Comparison of ENCODE assay signal across 22 cellular contexts in the genomic region with DNA sequence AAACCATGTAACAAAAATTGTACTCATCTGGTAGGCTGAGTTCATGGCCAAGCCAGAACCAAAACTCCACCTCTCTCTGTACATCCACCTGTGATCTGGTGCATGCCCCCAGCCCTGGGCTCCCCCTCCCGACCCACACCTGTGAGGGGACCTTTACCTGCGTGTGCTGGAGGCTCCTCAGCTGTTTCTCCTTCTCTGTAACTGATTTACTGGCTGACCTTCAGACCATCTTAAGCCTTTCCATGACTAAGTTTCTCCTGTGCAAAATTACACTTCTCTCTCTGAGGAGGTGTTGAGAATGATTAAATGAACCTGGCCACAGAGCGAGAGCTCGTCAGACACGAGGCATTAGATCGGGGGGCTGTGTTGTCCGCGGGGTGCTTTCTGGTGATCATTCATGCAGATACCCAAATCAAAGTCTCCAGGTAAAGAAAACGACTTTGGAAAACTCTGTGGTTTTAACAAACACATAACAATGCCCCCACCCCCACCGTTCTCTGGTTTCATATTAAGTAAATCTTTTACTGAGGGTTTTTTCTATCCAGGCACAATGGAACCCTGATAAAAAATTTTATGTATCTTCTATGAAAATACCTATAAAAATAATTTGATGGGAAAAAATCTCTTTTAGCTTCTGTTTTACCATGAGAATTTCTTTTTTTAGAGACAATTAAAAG.
A peak's percentile ranks its signal among the peaks of the same experiment; 100 is the strongest.
DNase-seq lines count a peak whose midpoint lies in the region; ATAC-seq, FAIRE-seq and TF ChIP-seq lines count a peak whose summit lies in the region.
"Had no signal": no experiment of that assay in that cellular context is flagged by ENCODE, and none has a peak within 500 bp of the region (broad histone marks: within the 10 kb centered on the region; RNA-seq: fewer than 3 reads in every experiment).

No MANE protein-coding gene starts in this region.

- H3K27ac ChIP-seq in H1 (ENCODE audit: low read depth, low read length) (no peak overlapping the region), pancreas (peak overlapping the region; percentile 81 to 97 (median 86))
- H3K27ac ChIP-seq: PC-9 had no signal

- POLR2A ChIA-PET in H1 (lab: Charles Lee; ENCODE audit: partially characterized antibody) = interaction anchor here (1.5 kb wide), 1 partner anchor 10 kb away, joined by 3 read pairs; no protein-coding TSS in a partner anchor

- FAIRE-seq in H1 (lab: Jason Lieb, UNC) (no peak), pancreas (lab: Jason Lieb, UNC) (no peak)

- TF ChIP-seq POLR2A in H1 (IDR thresholded peaks at IDR 0.05; ENCODE audit: control extremely low read depth in 1 of 2, low read depth in 2 of 2, low read length in 2 of 2) = no peak

- H3K4me3 ChIP-seq in H1 (ENCODE audit: extremely low read depth in 1 of 4, insufficient read depth in 2 of 4, low read depth in 3 of 4, low read length in 4 of 4) (no peak overlapping the region), pancreas (peak overlapping the region in 2 of 4 donors; percentile 28 to 34), H7 (ENCODE audit: insufficient read depth, low read depth, low read length) (no peak overlapping the region)
- H3K4me3 ChIP-seq: PC-9 had no signal

- no peak overlapping the region for H3K14ac ChIP-seq in H1 (ENCODE audit: insufficient read length)

- no peak overlapping the region for H2BK15ac ChIP-seq in H1 (ENCODE audit: low read length)

- ATAC-seq in GM18868 (IDR thresholded peaks at IDR 0.05; ENCODE audit: unreplicated experiment) (peak; percentile 35), HG02938 (IDR thresholded peaks at IDR 0.05; ENCODE audit: unreplicated experiment) (peak; percentile 44), pancreas (peak; percentile 85 to 91 (median 87))
- ATAC-seq: sciatic nerve had no signal

- H3K27me3 ChIP-seq in H1 (replicated peaks in 1 of 4; ENCODE audit: control insufficient read depth in 3 of 4, extremely low read depth in 1 of 4, insufficient read depth in 3 of 4, low read length in 3 of 4) (no peaks in the 10 kb centered on the region; a peak in 1 of 7 replicates), pancreas (no peaks in the 10 kb centered on the region), H7 (ENCODE audit: control insufficient read depth, insufficient read depth, low read length) (no peaks in the 10 kb centered on the region)

- no peak for TF ChIP-seq EP300 in H1 (IDR thresholded peaks at IDR 0.05; ENCODE audit: borderline replicate concordance in 1 of 2, low read depth in 2 of 2, low read length in 2 of 2)

- no peaks in the 10 kb centered on the region; the same call in 1 of the 2 replicates for H3K79me1 ChIP-seq in H1 (ENCODE audit: low read depth, low read length)

- H3K36me3 ChIP-seq in H1 (ENCODE audit: control insufficient read depth in 2 of 4, insufficient read depth in 4 of 4, low read length in 3 of 4) (no peaks in the 10 kb centered on the region), pancreas (no peaks in the 10 kb centered on the region), H7 (replicated peaks; ENCODE audit: control insufficient read depth, insufficient read depth, low read length) (no peaks in the 10 kb centered on the region; the same call in 1 of the 2 replicates)

- intact Hi-C loops in pancreas (cut with DNase I) = no loop called here

- H2BK20ac ChIP-seq in H1 (ENCODE audit: low read length) = no peak overlapping the region

- H4K8ac ChIP-seq in H1 (ENCODE audit: extremely low read depth, insufficient read depth, low read length) = peak overlapping the region; percentile 82; the same call in 1 of the 2 replicates

- no peak overlapping the region for H4K5ac ChIP-seq in H1 (ENCODE audit: insufficient read length, low read depth, low read length)

- no peak overlapping the region for H3K9ac ChIP-seq in H1 (replicated peaks in 1 of 4; ENCODE audit: extremely low read depth in 1 of 4, low read depth in 3 of 4, low read length in 3 of 4)
- H3K9ac ChIP-seq: SK-N-SH had no signal

- CTCF ChIA-PET in H1 (lab: Charles Lee; ENCODE audit: partially characterized antibody) = no interaction called here

- peaks cover 0 to 3% (median 1%) of the 10 kb centered on the region in 4 experiments; a peak in 3 of 7 replicates for H3K4me1 ChIP-seq in H1 (replicated peaks in 1 of 4; ENCODE audit: control insufficient read depth in 3 of 4, insufficient read depth in 4 of 4, low read length in 3 of 4)
- peaks cover 5 to 30% (median 26%) of the 10 kb centered on the region in 3 donors for H3K4me1 ChIP-seq in pancreas

- no peak overlapping the region for H2BK12ac ChIP-seq in H1 (ENCODE audit: low read depth, low read length)

- H4K20me1 ChIP-seq in H1 (replicated peaks in 1 of 2; ENCODE audit: control insufficient read depth in 1 of 2, insufficient read depth in 2 of 2, low read length in 2 of 2) = peaks cover 2 to 4% of the 10 kb centered on the region in 2 experiments

- H2AFZ ChIP-seq in H1 (ENCODE audit: low read length) = no peak overlapping the region
- H2AFZ ChIP-seq: PC-9 had no signal

- H2BK5ac ChIP-seq in H1 (ENCODE audit: low read depth, low read length) = no peak overlapping the region

- no peak overlapping the region for H3K23ac ChIP-seq in H1 (ENCODE audit: insufficient read length)

- H2AK5ac ChIP-seq in H1 (ENCODE audit: low read depth, low read length) = 0 out of 2 replicates have a peak overlapping the region, but pooled peaks have one; percentile 19

- TF ChIP-seq CTCF in H1 (IDR thresholded peaks at IDR 0.05; ENCODE audit: control extremely low read depth in 1 of 3, insufficient read depth in 1 of 3, low read depth in 1 of 3, low read length in 3 of 3) (no peak), pancreas (IDR thresholded peaks at IDR 0.05) (no peak)

- H3K9me3 ChIP-seq in H1 (ENCODE audit: insufficient read depth in 2 of 2, low read depth in 1 of 2, low read length in 1 of 2) (no peaks in the 10 kb centered on the region), pancreas (no peaks in the 10 kb centered on the region)
- H3K9me3 ChIP-seq: SK-N-SH had no signal

- H3K23me2 ChIP-seq in H1 (ENCODE audit: low read depth, low read length) = peaks cover 5% of the 10 kb centered on the region; the same call in 1 of the 2 replicates

- WGBS in H1 (ENCODE audit: extremely low coverage in 1 of 2, insufficient coverage in 1 of 2, insufficient read length in 1 of 2, insufficient replicate concordance in 2 of 2, low coverage in 1 of 2, low lambda C conversion rate in 2 of 2, missing lambda C conversion rate in 1 of 2), 2 experiments = 86% methylated on average over 10 of the region's 10 CpGs; no CpG with 5 or more reads in 1 of the 2 experiments
- WGBS in pancreas, 2 donors = 9 to 12% methylated on average over 10 of the region's 10 CpGs

- H3K4ac ChIP-seq in H1 (replicated peaks; ENCODE audit: insufficient read length, low read depth, low read length) = no peak overlapping the region

- H2BK120ac ChIP-seq in H1 (replicated peaks; ENCODE audit: low read depth, low read length) = no peak overlapping the region

- no peak overlapping the region for H4K91ac ChIP-seq in H1 (replicated peaks; ENCODE audit: insufficient read length, low read length)

- no peak overlapping the region for H3K18ac ChIP-seq in H1 (ENCODE audit: extremely low read depth, low read length)

- H3K4me2 ChIP-seq in H1 (ENCODE audit: insufficient read depth in 1 of 2, low read depth in 2 of 2, low read length in 2 of 2) = no peak overlapping the region
- H3K4me2 ChIP-seq: PC-9, SK-N-SH had no signal

- DNase-seq in H1 (ENCODE audit: low read depth in 1 of 2, low spot score in 2 of 2) (no peak), pancreas (peak; percentile 63 to 84 (median 66)), H7 (no peak), NCI-H2227 treated with DMSO at 0.1 percent for 48 hours (lab: John Stamatoyannopoulos, UW) (no peak), ecto neural progenitor cell (ENCODE audit: low spot score) (no peak)
- DNase-seq: activated effector memory CD4-positive, alpha-beta T cell treated with anti-CD3 and anti-CD28 coated beads, Interleukin-2, amount 50 U/mL, for 16 hours; CD8-positive, alpha-beta memory T cell; EL; endodermal cell; hippocampal formation; KG1; NCI-H1092; NCI-H2107; NCI-H526 treated with DMSO at 0.1 percent for 48 hours; nucleus accumbens; PC-9; SK-N-SH; stimulated activated CD4-positive, alpha-beta T cell treated with anti-CD3 and anti-CD28 coated beads, Interleukin-1b, Interleukin-23, amount 100 ng/mL, for 48 hours; T1000 had no signal

- no peaks in the 10 kb centered on the region for H3K79me2 ChIP-seq in H1 (ENCODE audit: control insufficient read depth in 1 of 2, insufficient read depth in 2 of 2, low read length in 2 of 2)

- TF ChIP-seq RAD21 in H1 (IDR thresholded peaks at IDR 0.05 in 1 of 2, conservative IDR thresholded peaks at IDR 0.05 in 1 of 2; ENCODE audit: low read depth in 2 of 2, low read length in 2 of 2) = no peak

- no peak overlapping the region for H3K56ac ChIP-seq in H1 (replicated peaks; ENCODE audit: insufficient read length, low read depth, low read length)

TF ChIP-seq in H1, 55 proteins besides CTCF, POLR2A, EP300 and RAD21 (continues in another document):
- TF ChIP-seq RNF2 (IDR thresholded peaks at IDR 0.05; ENCODE audit: borderline replicate concordance, low read depth, low read length, missing control alignments, poor library complexity, severe bottlenecking) (no peak), KDM5A (IDR thresholded peaks at IDR 0.05; ENCODE audit: low read length) (no peak), SIRT6 (IDR thresholded peaks at IDR 0.05; ENCODE audit: low read length) (no peak), HDAC6 (IDR thresholded peaks at IDR 0.05; ENCODE audit: low read depth, low read length) (no peak), CHD2 (IDR thresholded peaks at IDR 0.05; ENCODE audit: low read length) (no peak), RFX5 (IDR thresholded peaks at IDR 0.05; ENCODE audit: borderline replicate concordance, low read depth, low read length) (no peak)

Comparison
In these comparisons a context has a peak if more than half of its experiments do, and no peak if none do; other contexts are left out.
1. ATAC-seq: peak in every context shown above with its lines; median percentile 87 in pancreas; 44 in HG02938; 35 in GM18868.
2. DNase-seq: peak in pancreas (6 of 6); none in H1 (0 of 2), H7 (single experiment), NCI-H2227 treated with DMSO at 0.1 percent for 48 hours (single experiment) and ecto neural progenitor cell (single experiment).